13 cellular contexts compared by ENCODE assay signal in the genomic region with DNA sequence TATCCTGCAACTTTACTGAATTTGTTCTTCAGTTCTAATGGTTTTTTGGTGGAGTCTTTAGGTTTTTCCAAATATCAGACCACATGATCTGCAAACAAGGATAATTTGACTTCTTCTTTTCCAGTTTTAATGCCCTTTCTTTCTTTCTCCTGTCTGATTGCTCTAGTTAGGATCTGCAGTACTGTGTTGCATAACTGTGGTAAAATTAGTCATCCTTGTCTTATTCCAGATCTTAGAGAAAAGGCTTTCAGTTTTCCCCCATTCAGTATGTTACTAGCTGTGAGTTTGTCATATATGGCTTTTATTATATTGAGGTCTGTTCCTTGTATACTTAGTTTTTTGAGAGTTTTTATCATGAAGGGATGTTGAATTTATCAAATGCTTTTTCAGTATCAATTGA. TPM values are rescaled to one million over a fixed set of nuclear protein-coding genes. Genes with fewer than 3 reads are reported as not detected.
DNase-seq lines count a peak whose midpoint lies in the region; ATAC-seq and TF ChIP-seq lines count a peak whose summit lies in the region.
"Had no signal": no experiment of that assay in that cellular context is flagged by ENCODE, and none has a peak within 500 bp of the region (broad histone marks: within the 10 kb centered on the region; RNA-seq: fewer than 3 reads in every experiment).

No MANE protein-coding gene starts in this region.

- peak overlapping the region in 4 of 7 donors; percentile 0 to 41 (median 18) for H3K27ac Mint-ChIP-seq in CD14-positive monocyte
- H3K27ac Mint-ChIP-seq in activated T-cell treated with anti-CD3 and anti-CD28 coated beads, Interleukin-2, amount 50 U/mL, for 72 hours = no peak overlapping the region

- no peak overlapping the region for H4K91ac ChIP-seq in mesenchymal stem cell (ENCODE audit: low read length)

- H3K4me1 ChIP-seq in mesenchymal stem cell (ENCODE audit: control insufficient read depth, insufficient read depth, low read depth, low read length) = peaks cover 11% of the 10 kb centered on the region

- TF ChIP-seq CTCF in CD14-positive monocyte (IDR thresholded peaks at IDR 0.05) (no peak), astrocyte of the cerebellum (IDR thresholded peaks at IDR 0.05; ENCODE audit: low read depth, low read length, missing control alignments) (no peak)

- no peak overlapping the region for H2BK5ac ChIP-seq in mesenchymal stem cell (ENCODE audit: low read depth, low read length, poor library complexity, severe bottlenecking)

- H3K4me1 Mint-ChIP-seq in CD14-positive monocyte = peaks cover 43% of the 10 kb centered on the region
- H3K4me1 Mint-ChIP-seq in activated T-cell treated with anti-CD3 and anti-CD28 coated beads, Interleukin-2, amount 50 U/mL, for 72 hours (ENCODE audit: low read depth) = peaks cover 45% of the 10 kb centered on the region

- in situ Hi-C loops in astrocyte of the cerebellum (cut with HindIII; ENCODE audit: low sequenced_read_pairs) = no loop called here

- no peak overlapping the region for H4K8ac ChIP-seq in mesenchymal stem cell (ENCODE audit: low read length)

- H3K18ac ChIP-seq in mesenchymal stem cell (ENCODE audit: low read depth in 1 of 2, low read length in 2 of 2) = no peak overlapping the region

- no peak overlapping the region for H3K23ac ChIP-seq in mesenchymal stem cell (ENCODE audit: low read length in 2 of 2)

- no peak overlapping the region for H3K14ac ChIP-seq in mesenchymal stem cell (ENCODE audit: low read length in 2 of 2)

- H3K79me1 ChIP-seq in mesenchymal stem cell (replicated peaks; ENCODE audit: low read length, poor library complexity, severe bottlenecking) = peaks cover 3% of the 10 kb centered on the region

- peaks cover 34 to 41% of the 10 kb centered on the region in 2 donors for H3K36me3 Mint-ChIP-seq in CD14-positive monocyte
- H3K36me3 Mint-ChIP-seq in activated T-cell treated with anti-CD3 and anti-CD28 coated beads, Interleukin-2, amount 50 U/mL, for 72 hours (ENCODE audit: insufficient read depth in 2 of 2) = peaks cover 0 to 3% of the 10 kb centered on the region in 2 donors

- no peak overlapping the region for H3K27ac ChIP-seq in mesenchymal stem cell (ENCODE audit: low read length, poor library complexity, severe bottlenecking)
- H3K27ac ChIP-seq: coronary artery had no signal

- no peak overlapping the region for H3K4me3 ChIP-seq in astrocyte of the cerebellum (ENCODE audit: low read depth, low read length)
- no peak overlapping the region for H3K4me3 ChIP-seq in mesenchymal stem cell (ENCODE audit: insufficient read depth in 1 of 2, low read depth in 1 of 2, low read length in 2 of 2)
- H3K4me3 ChIP-seq: coronary artery had no signal

- H2AK5ac ChIP-seq in mesenchymal stem cell (ENCODE audit: low read length, severe bottlenecking) = no peak overlapping the region

- H3K36me3 ChIP-seq in mesenchymal stem cell (ENCODE audit: control insufficient read depth in 1 of 2, insufficient read depth in 2 of 2, low read depth in 1 of 2, low read length in 2 of 2) = peaks cover 24 to 29% of the 10 kb centered on the region in 2 experiments

- no peak overlapping the region for H2BK12ac ChIP-seq in mesenchymal stem cell (ENCODE audit: low read length in 2 of 2)

- no peak overlapping the region for H3K4me3 Mint-ChIP-seq in CD14-positive monocyte
- no peak overlapping the region for H3K4me3 Mint-ChIP-seq in activated T-cell treated with anti-CD3 and anti-CD28 coated beads, Interleukin-2, amount 50 U/mL, for 72 hours
- H3K4me3 Mint-ChIP-seq: neural crest cell had no signal

- no peak overlapping the region for H2BK15ac ChIP-seq in mesenchymal stem cell (ENCODE audit: low read depth, poor library complexity, severe bottlenecking)

- DNase-seq in CD14-positive monocyte (ENCODE audit: low spot score) = no peak
- peak; percentile 28 for DNase-seq in LoVo (ENCODE audit: low spot score)
- DNase-seq in astrocyte of the cerebellum (ENCODE audit: low read depth) = peak; percentile 33
- peak; percentile 83 for DNase-seq in mesenchymal stem cell
- DNase-seq in NCI-H748 (lab: John Stamatoyannopoulos, UW; ENCODE audit: unreplicated experiment) = no peak
- no peak for DNase-seq in activated T-cell treated with anti-CD3 and anti-CD28 coated beads, Interleukin-2, amount 50 U/mL, for 72 hours
- DNase-seq: activated T-cell treated with anti-CD3 and anti-CD28 coated beads for 4 hours, DMS53, NCI-H1105 treated with DMSO at 0.1 percent for 48 hours had no signal

- peaks cover 0 to 3% (median 1%) of the 10 kb centered on the region in 3 donors for H3K27me3 Mint-ChIP-seq in CD14-positive monocyte (ENCODE audit: low read depth in 3 of 3)
- peaks cover 2% of the 10 kb centered on the region for H3K27me3 Mint-ChIP-seq in activated T-cell treated with anti-CD3 and anti-CD28 coated beads, Interleukin-2, amount 50 U/mL, for 72 hours (ENCODE audit: low read depth)

- peaks cover 0 to 2% (median 0%) of the 10 kb centered on the region in 7 donors for H3K9me3 Mint-ChIP-seq in CD14-positive monocyte
- no peaks in the 10 kb centered on the region for H3K9me3 Mint-ChIP-seq in activated T-cell treated with anti-CD3 and anti-CD28 coated beads, Interleukin-2, amount 50 U/mL, for 72 hours
- H3K9me3 Mint-ChIP-seq: neural crest cell had no signal

- ATAC-seq in HG02571 (IDR thresholded peaks at IDR 0.05; ENCODE audit: unreplicated experiment) (no peak), HG03095 (IDR thresholded peaks at IDR 0.05; ENCODE audit: unreplicated experiment) (no peak)
- no peak for ATAC-seq in activated T-cell treated with anti-CD3 and anti-CD28 coated beads, Interleukin-2, amount 50 U/mL, for 72 hours (replicated peaks in 1 of 2)

- H3K9me3 ChIP-seq in mesenchymal stem cell (ENCODE audit: control insufficient read depth, low read length) = no peaks in the 10 kb centered on the region

- no peak overlapping the region for H2BK120ac ChIP-seq in mesenchymal stem cell (ENCODE audit: low read depth, low read length)

- no peak overlapping the region for H2AFZ ChIP-seq in mesenchymal stem cell (ENCODE audit: low read depth, low read length)

- H3K4ac ChIP-seq in mesenchymal stem cell (ENCODE audit: low read depth in 1 of 2, low read length in 2 of 2) = no peak overlapping the region

- H3K4me2 ChIP-seq in mesenchymal stem cell (ENCODE audit: low read length, poor library complexity, severe bottlenecking) = no peak overlapping the region

- peak overlapping the region; percentile 29 for H3K9ac ChIP-seq in mesenchymal stem cell (ENCODE audit: low read length)

- intact Hi-C loops in CD14-positive monocyte (cut with micrococcal nuclease) = no loop called here

- no peaks in the 10 kb centered on the region for H3K27me3 ChIP-seq in mesenchymal stem cell (ENCODE audit: control insufficient read depth in 1 of 2, insufficient read depth in 1 of 2, low read length in 2 of 2)

RNA-seq across cellular contexts. Expression of a gene that starts 4.3 kb away (rescaled TPM):
- 1 to 10 TPM; 5.6 to 6.9 TPM for polyA plus RNA-seq in CD14-positive monocyte
- 81.3 TPM for polyA plus RNA-seq in mesenchymal stem cell (2013, experiment 1 of 2)
- polyA plus RNA-seq in mesenchymal stem cell (2013, experiment 2 of 2) = 82.5 TPM
- total RNA-seq in activated T-cell treated with anti-CD3 and anti-CD28 coated beads, Interleukin-2, amount 50 U/mL, for 72 hours = 1 to 10 TPM; 4.6 to 9.5 TPM

RNA-seq across cellular contexts. Expression of a gene that starts 50.7 kb away (rescaled TPM):
- polyA plus RNA-seq in CD14-positive monocyte = 1,000 to 10,000 TPM; 6,126 to 6,999 TPM
- 879 TPM for polyA plus RNA-seq in mesenchymal stem cell (2013, experiment 1 of 2)
- polyA plus RNA-seq in mesenchymal stem cell (2013, experiment 2 of 2) = 950 TPM
- total RNA-seq in activated T-cell treated with anti-CD3 and anti-CD28 coated beads, Interleukin-2, amount 50 U/mL, for 72 hours = 1,000 to 10,000 TPM; 3,527 to 3,556 TPM

Comparison
In these comparisons a context has a peak if more than half of its experiments do, and no peak if none do; other contexts are left out.
1. DNase-seq: peak in LoVo (single experiment), astrocyte of the cerebellum (single experiment) and mesenchymal stem cell (single experiment); none in CD14-positive monocyte (single experiment), NCI-H748 (single experiment) and activated T-cell treated with anti-CD3 and anti-CD28 coated beads, Interleukin-2, amount 50 U/mL, for 72 hours (0 of 2).